Comparison of ENCODE assay signal across 25 cellular contexts in genomic region chr3:113468536-113468935, GRCh38.
"Had no signal": no experiment of that assay in that cellular context is flagged by ENCODE, and none has a peak within 500 bp of the region (broad histone marks: within the 10 kb centered on the region; RNA-seq: fewer than 3 reads in every experiment).

No MANE protein-coding gene starts in this region.

- H3K4me3 Mint-ChIP-seq: activated T-cell treated with anti-CD3 and anti-CD28 coated beads, Interleukin-2, amount 50 U/mL, for 72 hours; mesothelial cell of epicardium; nephron progenitor cell had no signal

- DNase-seq: activated CD4-positive, alpha-beta T cell treated with anti-CD3 and anti-CD28 coated beads, Interleukin-2, amount 50 U/mL, for 1 hour; activated CD4-positive, CD25-positive, alpha-beta regulatory T cell treated with anti-CD3 and anti-CD28 coated beads, Interleukin-2, amount 50 U/mL, for 72 hours; activated CD8-positive, alpha-beta memory T cell treated with anti-CD3 and anti-CD28 coated beads for 24 hours; activated effector memory CD4-positive, alpha-beta T cell treated with anti-CD3 and anti-CD28 coated beads, Interleukin-2, amount 50 U/mL, for 16 hours; activated naive CD4-positive, alpha-beta T cell treated with anti-CD3 and anti-CD28 coated beads, Interleukin-2, amount 50 U/mL, for 16 hours; activated T-cell treated with anti-CD3 and anti-CD28 coated beads, Interleukin-2, amount 50 U/mL, for 72 hours; erythroblast; hippocampal formation; islet precursor cell; nephron progenitor cell; occipital lobe; posterior cingulate gyrus; stimulated activated CD4-positive, alpha-beta T cell treated with anti-CD3 and anti-CD28 coated beads, Interleukin-12 subunit alpha, Interleukin-12 subunit beta, amount 100 ng/mL, for 4 hours; stimulated activated CD4-positive, alpha-beta T cell treated with anti-CD3 and anti-CD28 coated beads, Interleukin-1b, Interleukin-23, amount 100 ng/mL, for 48 hours; stimulated activated CD8-positive, alpha-beta memory T cell treated with anti-CD3 and anti-CD28 coated beads, Interleukin-4, amount 100 ng/mL, for 48 hours; stimulated activated naive CD4-positive, alpha-beta T cell treated with Interleukin-2 at 50 U/mL for 16 hours; substantia nigra; T-helper 2 cell; tibial artery had no signal

- H3K27me3 ChIP-seq: breast epithelium, tibial artery, vagina had no signal

- H3K9me3 Mint-ChIP-seq: activated T-cell treated with anti-CD3 and anti-CD28 coated beads, Interleukin-2, amount 50 U/mL, for 72 hours had no signal

- H3K9me3 ChIP-seq: breast epithelium, tibial artery, vagina had no signal

- H3K27ac Mint-ChIP-seq: activated T-cell treated with anti-CD3 and anti-CD28 coated beads, Interleukin-2, amount 50 U/mL, for 72 hours; mesothelial cell of epicardium; nephron progenitor cell had no signal

- ATAC-seq: activated T-cell treated with anti-CD3 and anti-CD28 coated beads, Interleukin-2, amount 50 U/mL, for 72 hours had no signal

- H3K4me3 ChIP-seq: breast epithelium, coronary artery, lung, tibial artery, vagina had no signal

- H3K36me3 ChIP-seq: breast epithelium had no signal

- H3K4me1 Mint-ChIP-seq: mesothelial cell of epicardium, nephron progenitor cell had no signal

- H3K27ac ChIP-seq: breast epithelium, coronary artery, tibial artery, vagina, VCaP had no signal

- H3K4me1 ChIP-seq: breast epithelium, tibial artery, vagina had no signal
